In the genomic region with DNA sequence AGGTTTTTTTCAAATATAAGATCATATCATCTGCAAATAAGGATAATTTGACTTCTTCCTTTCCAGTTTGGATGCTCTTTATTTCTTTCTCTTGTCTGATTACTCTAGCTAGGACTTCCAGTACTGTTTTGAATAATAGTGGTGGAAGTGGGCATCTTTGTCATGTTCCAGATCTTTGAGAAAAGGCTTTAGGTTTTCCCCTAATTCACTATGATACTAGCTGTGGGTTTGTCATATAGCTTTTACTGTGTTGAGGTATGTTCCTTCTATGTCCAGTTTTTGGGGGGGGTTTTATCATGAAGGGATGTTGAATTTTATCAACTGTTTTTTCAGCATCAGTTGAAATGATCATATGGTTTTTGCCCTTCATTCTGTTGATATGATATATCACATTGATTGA, we compare ENCODE assay signal across 1 cellular context. TPM values are rescaled to one million over a fixed set of nuclear protein-coding genes. Genes with fewer than 3 reads are reported as not detected.
"Had no signal": no experiment of that assay in that cellular context is flagged by ENCODE, and none has a peak within 500 bp of the region (broad histone marks: within the 10 kb centered on the region; RNA-seq: fewer than 3 reads in every experiment).

No MANE protein-coding gene starts in this region.

RNA-seq across cellular contexts. Expression of a gene that starts 10.4 kb away (rescaled TPM):
- total RNA-seq: smooth muscle cell had no signal
